ENCODE assay signal across 17 cellular contexts in genomic region chr9:136495401-136495800, GRCh38.
"Had no signal": no experiment of that assay in that cellular context is flagged by ENCODE, and none has a peak within 500 bp of the region (broad histone marks: within the 10 kb centered on the region; RNA-seq: fewer than 3 reads in every experiment).

No MANE protein-coding gene starts in this region.

- DNase-seq: dermis blood vessel endothelial cell; effector memory CD8-positive, alpha-beta T cell; left ventricle myocardium superior; lower lobe of right lung; natural killer cell; right lobe of liver; small intestine; stimulated activated CD4-positive, alpha-beta T cell treated with anti-CD3 and anti-CD28 coated beads, Interleukin-15, amount 100 ng/mL, for 24 hours; stimulated activated CD4-positive, alpha-beta T cell treated with anti-CD3 and anti-CD28 coated beads, Interleukin-2, amount 100 ng/mL, for 48 hours; stimulated activated CD8-positive, alpha-beta memory T cell treated with anti-CD3 and anti-CD28 coated beads, Interleukin-4, amount 100 ng/mL, for 48 hours; stimulated activated naive CD4-positive, alpha-beta T cell treated with Interleukin-2 at 50 U/mL for 16 hours; stomach; testis; tibial artery had no signal

- ATAC-seq: effector memory CD8-positive, alpha-beta T cell; left ventricle myocardium superior; lower lobe of right lung; natural killer cell had no signal

- H3K27ac ChIP-seq: coronary artery, lower lobe of right lung, neural progenitor cell, parathyroid adenoma, right lobe of liver, stomach, testis, tibial artery had no signal
